11 cellular contexts compared by ENCODE assay signal in genomic region chr1:171270806-171271205, GRCh38. TPM values are rescaled to one million over a fixed set of nuclear protein-coding genes. Genes with fewer than 3 reads are reported as not detected.
"Had no signal": no experiment of that assay in that cellular context is flagged by ENCODE, and none has a peak within 500 bp of the region (broad histone marks: within the 10 kb centered on the region; RNA-seq: fewer than 3 reads in every experiment).

No MANE protein-coding gene starts in this region.

- H3K4me2 ChIP-seq: KMS-11 had no signal

- H3K27ac ChIP-seq: HL-60, KMS-11 had no signal

- H3K36me3 Mint-ChIP-seq: IgD-negative memory B cell had no signal

- DNase-seq: IMR-90, KBM-7, KG1 had no signal

- H3K4me3 ChIP-seq: K562 had no signal

- FAIRE-seq: HepG2, HTR-8/SVneo, K562 had no signal

- H3K4me1 Mint-ChIP-seq: IgD-negative memory B cell had no signal

- H3K27ac Mint-ChIP-seq: IgD-negative memory B cell had no signal

- ATAC-seq: HepG2, K562 had no signal

RNA-seq across cellular contexts. Expression of gene FMO1, which starts 22.5 kb away (rescaled TPM):
- total RNA-seq: HepG2, HT-29, HT1080, IMR-90, K562 had no signal
- polyA plus RNA-seq: HepG2, IgD-negative memory B cell, IMR-90, K562 had no signal

RNA-seq across cellular contexts. Expression of gene FMO4, which starts 43.2 kb away (rescaled TPM):
- total RNA-seq: HT-29 had no signal
